Comparison of ENCODE assay signal across 15 cellular contexts in the genomic region with DNA sequence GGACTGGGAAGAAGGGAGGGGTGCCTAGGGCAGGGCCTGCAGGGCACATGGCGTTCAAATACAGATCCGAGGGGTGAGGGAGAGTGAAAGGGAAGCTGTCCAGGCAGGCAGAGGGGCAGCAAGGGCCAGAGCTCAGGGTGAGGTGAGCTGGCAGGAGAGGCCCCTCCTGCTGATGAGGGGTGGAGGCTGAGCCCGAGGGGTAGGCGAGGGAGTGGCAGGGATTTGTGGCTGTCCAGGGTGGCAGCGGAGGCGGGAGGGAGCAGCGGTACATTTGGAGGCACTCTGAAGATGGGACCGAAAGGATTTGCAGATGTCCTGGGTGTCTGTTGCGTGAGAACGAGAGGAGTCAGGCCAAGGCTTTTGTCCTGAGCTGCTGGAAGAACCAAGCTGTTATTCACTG. TPM values are rescaled to one million over a fixed set of nuclear protein-coding genes. Genes with fewer than 3 reads are reported as not detected.
DNase-seq lines count a peak whose midpoint lies in the region; ATAC-seq and TF ChIP-seq lines count a peak whose summit lies in the region.
"Had no signal": no experiment of that assay in that cellular context is flagged by ENCODE, and none has a peak within 500 bp of the region (broad histone marks: within the 10 kb centered on the region; RNA-seq: fewer than 3 reads in every experiment).

No MANE protein-coding gene starts in this region.

- TF ChIP-seq POLR2A in IMR-90 (IDR thresholded peaks at IDR 0.05; ENCODE audit: low read depth, low read length) = no peak
- no peak for TF ChIP-seq POLR2A in thyroid gland (IDR thresholded peaks at IDR 0.05)

- H2AFZ ChIP-seq in IMR-90 (replicated peaks; ENCODE audit: low read length, poor library complexity) = peak overlapping the region; percentile 27

- H4K91ac ChIP-seq in IMR-90 (ENCODE audit: insufficient read depth, low read depth, low read length) = no peak overlapping the region

- H3K4me1 ChIP-seq in IMR-90 (ENCODE audit: control insufficient read depth, insufficient read depth, low read length) = peaks cover 14% of the 10 kb centered on the region
- H3K4me1 ChIP-seq in mucosa of descending colon (ENCODE audit: low read depth) = no peaks in the 10 kb centered on the region
- peaks cover 6 to 65% of the 10 kb centered on the region in 2 donors for H3K4me1 ChIP-seq in thyroid gland
- no peaks in the 10 kb centered on the region for H3K4me1 ChIP-seq in CD8-positive, alpha-beta memory T cell (ENCODE audit: insufficient read depth, low read length)
- H3K4me1 ChIP-seq: HAP-1 had no signal

- WGBS in IMR-90 (ENCODE audit: extremely low coverage in 2 of 2, insufficient read length in 1 of 2), 2 experiments = 86% methylated on average over 9 of the region's 10 CpGs; no CpG with 5 or more reads in 1 of the 2 experiments
- WGBS in thyroid gland, 2 donors = 78 to 84% methylated on average over 10 of the region's 10 CpGs

- no peaks in the 10 kb centered on the region for H3K9me3 ChIP-seq in IMR-90 (ENCODE audit: control insufficient read depth, insufficient read depth, low read length)
- no peaks in the 10 kb centered on the region for H3K9me3 ChIP-seq in mucosa of descending colon
- no peaks in the 10 kb centered on the region for H3K9me3 ChIP-seq in thyroid gland
- H3K9me3 ChIP-seq in CD8-positive, alpha-beta memory T cell (ENCODE audit: low read length) = no peaks in the 10 kb centered on the region
- H3K9me3 ChIP-seq: HAP-1 had no signal

- no peak overlapping the region for H3K9ac ChIP-seq in IMR-90 (ENCODE audit: low read depth, low read length)

- TF ChIP-seq CTCF in IMR-90 (conservative IDR thresholded peaks at IDR 0.05; ENCODE audit: low read depth, low read length) (no peak), chondrocyte (IDR thresholded peaks at IDR 0.05) (no peak), mucosa of descending colon (IDR thresholded peaks at IDR 0.05) (no peak), thyroid gland (IDR thresholded peaks at IDR 0.05) (no peak)

- no peak overlapping the region for H3K56ac ChIP-seq in IMR-90 (ENCODE audit: extremely low read depth, insufficient read depth, low read length)

- H3K27ac Mint-ChIP-seq in chondrocyte (ENCODE audit: unreplicated experiment) = no peak overlapping the region
- no peak overlapping the region for H3K27ac Mint-ChIP-seq in CD8-positive, alpha-beta memory T cell
- H3K27ac Mint-ChIP-seq in T-cell = no peak overlapping the region
- H3K27ac Mint-ChIP-seq: CD4-positive, CD25-positive, alpha-beta regulatory T cell had no signal

- POLR2A ChIA-PET in IMR-90 (lab: Charles Lee; ENCODE audit: unreplicated experiment) = no interaction called here
- POLR2A ChIA-PET in CD8-positive, alpha-beta memory T cell (lab: Charles Lee) = no interaction called here
- POLR2A ChIA-PET in T-cell (lab: Charles Lee) = no interaction called here

- peaks cover 5% of the 10 kb centered on the region for H3K27me3 Mint-ChIP-seq in chondrocyte (ENCODE audit: low read depth)
- peaks cover 0 to 8% of the 10 kb centered on the region in 2 donors for H3K27me3 Mint-ChIP-seq in CD8-positive, alpha-beta memory T cell
- H3K27me3 Mint-ChIP-seq in T-cell = no peaks in the 10 kb centered on the region

- H3K4me3 Mint-ChIP-seq in chondrocyte (ENCODE audit: unreplicated experiment) (no peak overlapping the region), T-cell (no peak overlapping the region)
- no peak overlapping the region for H3K4me3 Mint-ChIP-seq in CD8-positive, alpha-beta memory T cell
- H3K4me3 Mint-ChIP-seq: CD4-positive, CD25-positive, alpha-beta regulatory T cell had no signal

- CTCF ChIA-PET in IMR-90 (lab: Yijun Ruan, JAX) (no interaction called here), T-cell (lab: Charles Lee) (no interaction called here)
- CTCF ChIA-PET in CD8-positive, alpha-beta memory T cell (lab: Charles Lee) = no interaction called here

- H3K9me3 Mint-ChIP-seq in chondrocyte (ENCODE audit: low read depth) (no peaks in the 10 kb centered on the region), T-cell (no peaks in the 10 kb centered on the region)
- H3K9me3 Mint-ChIP-seq in CD8-positive, alpha-beta memory T cell = no peaks in the 10 kb centered on the region

- in situ Hi-C loops in IMR-90 (cut with MboI; ENCODE audit: low sequenced_read_pairs) = no loop called here

- ATAC-seq in IMR-90 (ENCODE audit: low read depth) (no peak), mucosa of descending colon (no peak), T-cell (replicated peaks in 1 of 4) (no peak)

- H3K4me3 ChIP-seq in IMR-90 (ENCODE audit: insufficient read depth, low read depth, low read length) = no peak overlapping the region
- H3K4me3 ChIP-seq in mucosa of descending colon = no peak overlapping the region
- H3K4me3 ChIP-seq in thyroid gland (replicated peaks in 1 of 3) = no peak overlapping the region
- H3K4me3 ChIP-seq in CD8-positive, alpha-beta memory T cell (ENCODE audit: low read length) = no peak overlapping the region
- H3K4me3 ChIP-seq: HAP-1, SK-N-MC had no signal

- H3K36me3 Mint-ChIP-seq in chondrocyte (ENCODE audit: low read depth) = no peaks in the 10 kb centered on the region
- no peaks in the 10 kb centered on the region for H3K36me3 Mint-ChIP-seq in CD8-positive, alpha-beta memory T cell
- H3K36me3 Mint-ChIP-seq in T-cell = no peaks in the 10 kb centered on the region
- H3K36me3 Mint-ChIP-seq: CD4-positive, CD25-positive, alpha-beta regulatory T cell had no signal

- DNase-seq in IMR-90 = no peak
- peak; percentile 58 for DNase-seq in chondrocyte (ENCODE audit: low spot score)
- DNase-seq in mucosa of descending colon = peak in 2 of 3 donors; percentile 10 to 37
- peak in 1 of 2 donors; percentile 40 for DNase-seq in thyroid gland
- no peak for DNase-seq in CD8-positive, alpha-beta memory T cell
- DNase-seq in T-cell = no peak
- DNase-seq in 8988T = no peak
- DNase-seq: CD4-positive, CD25-positive, alpha-beta regulatory T cell; KG1; NCI-H1048; NCI-H1436 treated with DMSO at 0.1 percent for 48 hours; NCI-H510A; NCI-H774 had no signal

- no peak overlapping the region for H3K4me2 ChIP-seq in IMR-90 (ENCODE audit: low read depth, low read length)

- H3K23ac ChIP-seq in IMR-90 (ENCODE audit: low read depth, low read length) = no peak overlapping the region

- peaks cover 9% of the 10 kb centered on the region for H3K4me1 Mint-ChIP-seq in chondrocyte (ENCODE audit: low read depth)
- no peaks in the 10 kb centered on the region for H3K4me1 Mint-ChIP-seq in CD8-positive, alpha-beta memory T cell
- H3K4me1 Mint-ChIP-seq in T-cell = no peaks in the 10 kb centered on the region
- H3K4me1 Mint-ChIP-seq: CD4-positive, CD25-positive, alpha-beta regulatory T cell had no signal

- no peaks in the 10 kb centered on the region for H3K79me1 ChIP-seq in IMR-90 (ENCODE audit: low read depth in 1 of 2, low read length in 2 of 2)

- no peaks in the 10 kb centered on the region for H4K20me1 ChIP-seq in IMR-90 (ENCODE audit: insufficient read depth, low read length)

- no peak overlapping the region for H4K5ac ChIP-seq in IMR-90 (ENCODE audit: low read depth, low read length)

- H3K36me3 ChIP-seq in IMR-90 (ENCODE audit: control insufficient read depth, insufficient read depth, low read length) (no peaks in the 10 kb centered on the region), mucosa of descending colon (ENCODE audit: low read depth) (no peaks in the 10 kb centered on the region), thyroid gland (no peaks in the 10 kb centered on the region)
- H3K36me3 ChIP-seq in CD8-positive, alpha-beta memory T cell (ENCODE audit: insufficient read depth, low read length) = no peaks in the 10 kb centered on the region
- H3K36me3 ChIP-seq: HAP-1 had no signal

- no peak overlapping the region for H2BK120ac ChIP-seq in IMR-90 (ENCODE audit: low read depth, low read length)

- H3K9me1 ChIP-seq in IMR-90 (ENCODE audit: insufficient read depth, low read length) = peaks cover 3% of the 10 kb centered on the region; the same call in 1 of the 2 replicates

- H3K4ac ChIP-seq in IMR-90 (ENCODE audit: low read depth, low read length) = no peak overlapping the region

- intact Hi-C loops in IMR-90 (cut with micrococcal nuclease) = no loop called here
- intact Hi-C loops in mucosa of descending colon (cut with DNase I, micrococcal nuclease) = no loop called here
- intact Hi-C loops in thyroid gland (cut with DNase I) = no loop called here

- dilution Hi-C loops in IMR-90 (cut with HindIII; ENCODE audit: low sequenced_read_pairs, unreplicated experiment) = no loop called here

- BruUV-seq in IMR-90 (replicated peaks; lab: Mats Ljungman, UMichigan) = no TSS peak

- H3K27me3 ChIP-seq in IMR-90 (ENCODE audit: control insufficient read depth, insufficient read depth, low read length) (no peaks in the 10 kb centered on the region), thyroid gland (no peaks in the 10 kb centered on the region)
- no peaks in the 10 kb centered on the region for H3K27me3 ChIP-seq in CD8-positive, alpha-beta memory T cell (ENCODE audit: insufficient read depth, low read length, poor library complexity, severe bottlenecking)

- no peak overlapping the region for H2AK9ac ChIP-seq in IMR-90 (replicated peaks; ENCODE audit: low read depth, low read length, poor library complexity)

- no peak overlapping the region for H3K14ac ChIP-seq in IMR-90 (replicated peaks; ENCODE audit: low read depth, low read length)

- H3K27ac ChIP-seq in IMR-90 (ENCODE audit: insufficient read depth, low read length) = no peak overlapping the region
- H3K27ac ChIP-seq in thyroid gland = peak overlapping the region; percentile 64 to 97 (median 73)
- H3K27ac ChIP-seq in CD8-positive, alpha-beta memory T cell (ENCODE audit: low read depth, low read length) = no peak overlapping the region
- H3K27ac ChIP-seq: SK-N-MC had no signal

- H2BK5ac ChIP-seq in IMR-90 (ENCODE audit: low read depth, low read length, poor library complexity, severe bottlenecking) = no peak overlapping the region

- no peak overlapping the region for H3K18ac ChIP-seq in IMR-90 (ENCODE audit: low read depth, low read length)

- no peak for TF ChIP-seq RAD21 in IMR-90 (IDR thresholded peaks at IDR 0.05; ENCODE audit: low read length)

- no peak overlapping the region for H2BK20ac ChIP-seq in IMR-90 (ENCODE audit: low read depth, low read length)

- H2BK15ac ChIP-seq in IMR-90 (ENCODE audit: low read depth, low read length) = no peak overlapping the region

- no peak overlapping the region for H2AK5ac ChIP-seq in IMR-90 (ENCODE audit: low read depth, low read length)

- no peak overlapping the region for H4K8ac ChIP-seq in IMR-90 (ENCODE audit: low read depth in 2 of 2, low read length in 2 of 2)

RNA-seq across cellular contexts. Expression of gene KCNIP3, which starts 33.8 kb away (rescaled TPM):
- 0.72 and 0.83 TPM in 2 replicates for total RNA-seq in IMR-90 (2012; rRNA removed)
- 1.4 TPM in 2 replicates for polyA plus RNA-seq in IMR-90 (2012; rRNA removed)
- polyA plus RNA-seq in IMR-90 (2012; cell fraction: cytosol; rRNA removed) = 0.53 and 1.3 TPM in 2 replicates
- polyA plus RNA-seq in IMR-90 (2012; cell fraction: nucleus; rRNA removed; ENCODE audit: low replicate concordance) = 1.5 and 3.2 TPM in 2 replicates
- total RNA-seq in chondrocyte = 3.1 to 6.0 TPM (median 5.9 TPM) in 3 replicates
- total RNA-seq in mucosa of descending colon = 10 to 100 TPM in 1 of 3 donors, 1 to 10 TPM in 2; 3.0 to 12.5 (median 4.1) TPM
- 10 to 100 TPM; 37.1 to 66.5 (median 51.1) TPM for total RNA-seq in thyroid gland
- total RNA-seq in CD8-positive, alpha-beta memory T cell = not detected
- not detected for polyA plus RNA-seq in CD8-positive, alpha-beta memory T cell
- not detected for total RNA-seq in T-cell
- total RNA-seq: CD4-positive, CD25-positive, alpha-beta regulatory T cell had no signal
- polyA plus RNA-seq: CD4-positive, CD25-positive, alpha-beta regulatory T cell had no signal

RNA-seq across cellular contexts. Expression of gene PROM2, which starts 56.7 kb away (rescaled TPM):
- not detected in 2 replicates for total RNA-seq in IMR-90 (2012; rRNA removed)
- 0.26 and 0.65 TPM in 2 replicates for polyA plus RNA-seq in IMR-90 (2012; rRNA removed)
- polyA plus RNA-seq in IMR-90 (2012; cell fraction: cytosol; rRNA removed) = 0.01 and 0.21 TPM in 2 replicates
- polyA plus RNA-seq in IMR-90 (2012; cell fraction: nucleus; rRNA removed; ENCODE audit: low replicate concordance) = 2.3 and 4.0 TPM in 2 replicates
- 1.5 to 1.7 TPM (median 1.7 TPM) in 3 replicates for total RNA-seq in chondrocyte
- 10 to 100 TPM; 24.4 to 44.0 (median 35.8) TPM for total RNA-seq in mucosa of descending colon
- 10 to 100 TPM; 16.7 to 24.3 (median 22.0) TPM for total RNA-seq in thyroid gland
- total RNA-seq in CD8-positive, alpha-beta memory T cell = under 1 TPM; 0.18 to 0.46 TPM
- polyA plus RNA-seq in CD8-positive, alpha-beta memory T cell = not detected
- 1 to 10 TPM in 2 of 5 donors, under 1 TPM in 3; 0.30 to 2.1 (median 0.40) TPM for total RNA-seq in T-cell
- polyA plus RNA-seq: CD4-positive, CD25-positive, alpha-beta regulatory T cell had no signal

Comparison
In these comparisons a context has a peak if more than half of its experiments do, and no peak if none do; other contexts are left out.
1. DNase-seq: peak in chondrocyte (single experiment) and mucosa of descending colon (2 of 3); none in IMR-90 (single experiment), CD8-positive, alpha-beta memory T cell (0 of 5), T-cell (0 of 34) and 8988T (single experiment).
2. H3K27ac ChIP-seq: peak in thyroid gland (3 of 3); none in IMR-90 (single experiment) and CD8-positive, alpha-beta memory T cell (single experiment).